ENCODE assay signal across 8 cellular contexts in genomic region chr1:38032992-38033391, GRCh38. TPM values are rescaled to one million over a fixed set of nuclear protein-coding genes. Genes with fewer than 3 reads are reported as not detected.
"Had no signal": no experiment of that assay in that cellular context is flagged by ENCODE, and none has a peak within 500 bp of the region (broad histone marks: within the 10 kb centered on the region; RNA-seq: fewer than 3 reads in every experiment).

No MANE protein-coding gene starts in this region.

RNA-seq across cellular contexts. Expression of gene POU3F1, which starts 13.6 kb away (rescaled TPM):
- total RNA-seq: activated naive CD4-positive, alpha-beta T cell treated with anti-CD3 and anti-CD28 coated beads for 36 hours; activated naive CD4-positive, alpha-beta T cell treated with anti-CD3 and anti-CD28 coated beads, Interleukin-2, amount 50 U/mL, for 72 hours; activated T-cell treated with anti-CD3 and anti-CD28 coated beads, Interleukin-2, amount 50 U/mL, for 72 hours; ascending aorta; body of pancreas; cardiac septum; cerebellum had no signal
- polyA plus RNA-seq: aorta had no signal
